ENCODE assay signal across 30 cellular contexts in the genomic region with DNA sequence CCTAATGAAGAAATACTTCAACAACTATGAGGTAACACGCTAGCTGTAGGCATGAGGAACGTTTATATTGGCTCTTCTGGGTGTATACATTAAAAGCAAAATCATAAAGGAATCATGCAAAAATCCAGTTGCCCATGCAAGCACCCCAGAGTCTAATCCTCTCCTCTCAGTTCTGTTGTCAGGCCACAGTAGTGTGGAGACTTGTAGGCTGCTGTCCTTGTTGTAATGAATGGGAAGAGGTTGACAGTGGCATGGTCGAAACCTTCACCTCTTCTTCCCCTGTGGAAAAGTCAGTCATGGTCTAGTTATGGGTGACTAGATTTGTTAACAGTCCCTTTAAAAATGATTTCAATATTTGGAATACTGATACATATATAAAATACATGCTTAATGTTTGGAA.
"Had no signal": no experiment of that assay in that cellular context is flagged by ENCODE, and none has a peak within 500 bp of the region (broad histone marks: within the 10 kb centered on the region; RNA-seq: fewer than 3 reads in every experiment).

No MANE protein-coding gene starts in this region.

- H3K4me1 Mint-ChIP-seq: activated CD4-positive, alpha-beta T cell treated with anti-CD3 and anti-CD28 coated beads for 36 hours; activated CD4-positive, alpha-beta T cell treated with anti-CD3 and anti-CD28 coated beads, Interleukin-2, amount 10 ng/mL, durations not matched to agents 24 days and 14 days; activated naive CD4-positive, alpha-beta T cell treated with anti-CD3 and anti-CD28 coated beads, Interleukin-2, amount 10 ng/mL, durations not matched to agents 7 days and 5 days; activated naive CD8-positive, alpha-beta T cell treated with anti-CD3 and anti-CD28 coated beads, Interleukin-2, amount 10 ng/mL, durations not matched to agents 7 days and 5 days had no signal

- H3K36me3 ChIP-seq: breast epithelium, colonic mucosa, WERI-Rb-1 had no signal

- H3K9me3 Mint-ChIP-seq: activated CD4-positive, alpha-beta memory T cell treated with anti-CD3 and anti-CD28 coated beads for 36 hours; activated CD4-positive, alpha-beta T cell treated with anti-CD3 and anti-CD28 coated beads, Interleukin-2, amount 10 ng/mL, durations not matched to agents 24 days and 14 days; activated naive CD4-positive, alpha-beta T cell treated with anti-CD3 and anti-CD28 coated beads, Interleukin-2, amount 10 ng/mL, durations not matched to agents 7 days and 5 days; activated naive CD4-positive, alpha-beta T cell treated with anti-CD3 and anti-CD28 coated beads, Interleukin-2, amount 50 U/mL, for 72 hours; activated naive CD8-positive, alpha-beta T cell treated with anti-CD3 and anti-CD28 coated beads, Interleukin-2, amount 10 ng/mL, durations not matched to agents 7 days and 5 days; activated T-cell treated with anti-CD3 and anti-CD28 coated beads, Interleukin-2, amount 50 U/mL, for 24 hours; activated T-cell treated with anti-CD3 and anti-CD28 coated beads, Interleukin-2, amount 50 U/mL, for 72 hours; brain; T-helper 2 cell treated with Interferon-gamma antibody and Interleukin-4, amounts not matched to agents 5 μg/mL and 100 μg/mL, for 36 hours had no signal

- H3K27me3 Mint-ChIP-seq: activated CD4-positive, alpha-beta memory T cell treated with anti-CD3 and anti-CD28 coated beads for 36 hours; activated CD4-positive, alpha-beta T cell treated with anti-CD3 and anti-CD28 coated beads for 36 hours; activated CD4-positive, alpha-beta T cell treated with anti-CD3 and anti-CD28 coated beads, Interleukin-2, amount 10 ng/mL, durations not matched to agents 24 days and 14 days; activated naive CD4-positive, alpha-beta T cell treated with anti-CD3 and anti-CD28 coated beads, Interleukin-2, amount 10 ng/mL, durations not matched to agents 7 days and 5 days; activated naive CD8-positive, alpha-beta T cell treated with anti-CD3 and anti-CD28 coated beads, Interleukin-2, amount 10 ng/mL, durations not matched to agents 7 days and 5 days; activated T-cell treated with anti-CD3 and anti-CD28 coated beads, Interleukin-2, amount 50 U/mL, for 24 hours; brain; T-helper 17 cell had no signal

- H3K27ac ChIP-seq: ascending aorta, breast epithelium, cardiac muscle cell, colonic mucosa, epithelial cell of prostate, esophagus squamous epithelium, gastroesophageal sphincter, WERI-Rb-1 had no signal

- H3K9me3 ChIP-seq: ascending aorta, breast epithelium, colonic mucosa, esophagus squamous epithelium, gastroesophageal sphincter had no signal

- H3K27me3 ChIP-seq: ascending aorta, breast epithelium, cardiac muscle cell, colonic mucosa, esophagus squamous epithelium, gastroesophageal sphincter had no signal

- H3K4me1 ChIP-seq: breast epithelium, colonic mucosa, esophagus squamous epithelium had no signal

- H3K4me3 Mint-ChIP-seq: activated CD4-positive, alpha-beta memory T cell treated with anti-CD3 and anti-CD28 coated beads for 36 hours; activated CD4-positive, alpha-beta T cell treated with anti-CD3 and anti-CD28 coated beads for 36 hours; activated CD4-positive, alpha-beta T cell treated with anti-CD3 and anti-CD28 coated beads, Interleukin-2, amount 10 ng/mL, durations not matched to agents 24 days and 14 days; activated naive CD4-positive, alpha-beta T cell treated with anti-CD3 and anti-CD28 coated beads, Interleukin-2, amount 10 ng/mL, durations not matched to agents 7 days and 5 days; activated naive CD8-positive, alpha-beta T cell treated with anti-CD3 and anti-CD28 coated beads, Interleukin-2, amount 10 ng/mL, durations not matched to agents 7 days and 5 days; activated T-cell treated with anti-CD3 and anti-CD28 coated beads, Interleukin-2, amount 50 U/mL, for 24 hours; activated T-cell treated with anti-CD3 and anti-CD28 coated beads, Interleukin-2, amount 50 U/mL, for 72 hours; brain; T-helper 17 cell; T-helper 2 cell treated with Interferon-gamma antibody and Interleukin-4, amounts not matched to agents 5 μg/mL and 100 μg/mL, for 36 hours had no signal

- H3K27ac Mint-ChIP-seq: activated CD4-positive, alpha-beta memory T cell treated with anti-CD3 and anti-CD28 coated beads for 36 hours; activated CD4-positive, alpha-beta T cell treated with anti-CD3 and anti-CD28 coated beads for 36 hours; activated CD4-positive, alpha-beta T cell treated with anti-CD3 and anti-CD28 coated beads, Interleukin-2, amount 10 ng/mL, durations not matched to agents 24 days and 14 days; activated naive CD4-positive, alpha-beta T cell treated with anti-CD3 and anti-CD28 coated beads, Interleukin-2, amount 10 ng/mL, durations not matched to agents 7 days and 5 days; activated naive CD4-positive, alpha-beta T cell treated with anti-CD3 and anti-CD28 coated beads, Interleukin-2, amount 50 U/mL, for 72 hours; activated naive CD8-positive, alpha-beta T cell treated with anti-CD3 and anti-CD28 coated beads, Interleukin-2, amount 10 ng/mL, durations not matched to agents 7 days and 5 days; activated T-cell treated with anti-CD3 and anti-CD28 coated beads, Interleukin-2, amount 50 U/mL, for 24 hours; activated T-cell treated with anti-CD3 and anti-CD28 coated beads, Interleukin-2, amount 50 U/mL, for 72 hours; brain; T-helper 17 cell; T-helper 2 cell treated with Interferon-gamma antibody and Interleukin-4, amounts not matched to agents 5 μg/mL and 100 μg/mL, for 36 hours had no signal

- DNase-seq: activated CD4-positive, alpha-beta memory T cell treated with anti-CD3 and anti-CD28 coated beads for 36 hours; activated CD4-positive, alpha-beta T cell treated with anti-CD3 and anti-CD28 coated beads for 36 hours; activated CD4-positive, alpha-beta T cell treated with anti-CD3 and anti-CD28 coated beads, Interleukin-2, amount 10 ng/mL, durations not matched to agents 24 days and 14 days; activated CD4-positive, CD25-positive, alpha-beta regulatory T cell; activated CD4-positive, CD25-positive, alpha-beta regulatory T cell treated with anti-CD3 and anti-CD28 coated beads, Interleukin-2, amount 50 U/mL, for 72 hours; activated CD8-positive, alpha-beta memory T cell treated with anti-CD3 and anti-CD28 coated beads, Interleukin-2, amount 50 U/mL, for 48 hours; activated gamma-delta T cell; activated naive CD4-positive, alpha-beta T cell; activated naive CD4-positive, alpha-beta T cell treated with anti-CD3 and anti-CD28 coated beads, Interleukin-2, amount 10 ng/mL, durations not matched to agents 7 days and 5 days; activated naive CD8-positive, alpha-beta T cell treated with anti-CD3 and anti-CD28 coated beads, Interleukin-2, amount 10 ng/mL, durations not matched to agents 7 days and 5 days; activated T-cell treated with anti-CD3 and anti-CD28 coated beads for 4 hours; activated T-cell treated with anti-CD3 and anti-CD28 coated beads, Interleukin-2, amount 50 U/mL, for 24 hours; activated T-cell treated with anti-CD3 and anti-CD28 coated beads, Interleukin-2, amount 50 U/mL, for 72 hours; central memory CD4-positive, alpha-beta T cell; cerebellar nuclear complex; colonic mucosa; effector CD8-positive, alpha-beta T cell; esophagus squamous epithelium; foreskin melanocyte; T-helper 17 cell; T1000; WERI-Rb-1 had no signal

- H3K4me3 ChIP-seq: ascending aorta, breast epithelium, cardiac muscle cell, colonic mucosa, esophagus squamous epithelium, gastroesophageal sphincter had no signal

- ATAC-seq: activated CD4-positive, alpha-beta T cell treated with anti-CD3 and anti-CD28 coated beads for 36 hours; activated naive CD4-positive, alpha-beta T cell treated with anti-CD3 and anti-CD28 coated beads, Interleukin-2, amount 50 U/mL, for 72 hours; activated T-cell treated with anti-CD3 and anti-CD28 coated beads, Interleukin-2, amount 50 U/mL, for 72 hours; gastroesophageal sphincter; T-helper 17 cell had no signal
